In the genomic region with DNA sequence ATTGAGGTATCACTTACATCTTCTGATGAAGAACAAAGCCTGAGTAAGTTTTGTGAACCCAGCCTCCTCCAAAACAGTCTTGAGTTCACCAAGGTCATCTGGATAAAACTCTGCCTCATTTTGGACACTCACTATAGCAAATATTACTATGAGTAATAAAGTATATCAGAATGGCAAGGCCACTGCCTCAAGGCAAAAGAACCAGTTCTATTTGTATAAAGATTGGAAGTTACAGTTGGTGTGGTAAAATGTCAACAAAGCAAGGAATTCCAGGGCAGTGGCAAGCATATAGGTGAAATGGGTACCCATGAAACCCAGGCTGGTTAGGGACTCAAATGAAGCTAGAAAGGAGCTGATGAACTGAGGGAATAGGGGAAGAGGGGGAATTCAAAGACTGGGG, we compare ENCODE assay signal across 20 cellular contexts. TPM values are rescaled to one million over a fixed set of nuclear protein-coding genes. Genes with fewer than 3 reads are reported as not detected.
A peak's percentile ranks its signal among the peaks of the same experiment; 100 is the strongest.
DNase-seq lines count a peak whose midpoint lies in the region; ATAC-seq and TF ChIP-seq lines count a peak whose summit lies in the region.
"Had no signal": no experiment of that assay in that cellular context is flagged by ENCODE, and none has a peak within 500 bp of the region (broad histone marks: within the 10 kb centered on the region; RNA-seq: fewer than 3 reads in every experiment).

No MANE protein-coding gene starts in this region.

- H3K4me1 Mint-ChIP-seq in activated CD8-positive, alpha-beta memory T cell treated with anti-CD3 and anti-CD28 coated beads, Interleukin-2, amount 10 ng/mL, durations not matched to agents 7 days and 5 days = peaks cover 33% of the 10 kb centered on the region
- peaks cover 55% of the 10 kb centered on the region for H3K4me1 Mint-ChIP-seq in CD4-positive, alpha-beta T cell (ENCODE audit: low read depth)

- no peak for TF ChIP-seq CTCF in CD4-positive, alpha-beta T cell (IDR thresholded peaks at IDR 0.05)
- TF ChIP-seq CTCF in PC-9 (conservative IDR thresholded peaks at IDR 0.05) (no peak), epithelial cell of esophagus (IDR thresholded peaks at IDR 0.05; ENCODE audit: insufficient read depth, low read depth, low read length, missing control alignments) (no peak), prostate gland (IDR thresholded peaks at IDR 0.05) (no peak), lower leg skin (IDR thresholded peaks at IDR 0.05) (no peak)

- intact Hi-C loops in CD4-positive, alpha-beta T cell (cut with DNase I, micrococcal nuclease) = loop anchor here in 1 of 2 experiments (5.0 kb wide), 1 partner anchor 36 kb away; no protein-coding TSS in a partner anchor
- intact Hi-C loops in PC-9 (cut with micrococcal nuclease; ENCODE audit: unreplicated experiment) = no loop called here
- intact Hi-C loops in prostate gland (cut with DNase I) = no loop called here
- intact Hi-C loops in lower leg skin (cut with DNase I; ENCODE audit: low total_unique reads) = no loop called here

- no peaks in the 10 kb centered on the region for H4K20me1 ChIP-seq in PC-9 (ENCODE audit: insufficient read depth)

- POLR2A ChIA-PET in CD4-positive, alpha-beta T cell (lab: Charles Lee) = no interaction called here
- POLR2A ChIA-PET in PC-9 (lab: Charles Lee; ENCODE audit: unreplicated experiment) = no interaction called here

- peaks cover 12% of the 10 kb centered on the region for H3K36me3 Mint-ChIP-seq in activated CD8-positive, alpha-beta memory T cell treated with anti-CD3 and anti-CD28 coated beads, Interleukin-2, amount 10 ng/mL, durations not matched to agents 7 days and 5 days
- peaks cover 24% of the 10 kb centered on the region for H3K36me3 Mint-ChIP-seq in CD4-positive, alpha-beta T cell (ENCODE audit: low read depth)

- no peaks in the 10 kb centered on the region for H3K9me2 ChIP-seq in PC-9 (ENCODE audit: insufficient read depth)

- peak overlapping the region; percentile 9 for H3K27ac Mint-ChIP-seq in activated CD8-positive, alpha-beta memory T cell treated with anti-CD3 and anti-CD28 coated beads, Interleukin-2, amount 10 ng/mL, durations not matched to agents 7 days and 5 days
- peak overlapping the region; percentile 95 for H3K27ac Mint-ChIP-seq in CD4-positive, alpha-beta T cell
- H3K27ac Mint-ChIP-seq: GM23338 had no signal

- TF ChIP-seq POLR2A in prostate gland (IDR thresholded peaks at IDR 0.05) = no peak
- no peak for TF ChIP-seq POLR2A in lower leg skin (IDR thresholded peaks at IDR 0.05)

- ATAC-seq in activated CD8-positive, alpha-beta memory T cell treated with anti-CD3 and anti-CD28 coated beads, Interleukin-2, amount 10 ng/mL, durations not matched to agents 7 days and 5 days = no peak
- ATAC-seq in CD4-positive, alpha-beta T cell (ENCODE audit: poor library complexity) = no peak
- ATAC-seq: GM23338, HCT116, K562 had no signal

- H2AFZ ChIP-seq in PC-9 = no peak overlapping the region
- H2AFZ ChIP-seq: GM23338 had no signal

- CTCF ChIA-PET in activated CD8-positive, alpha-beta memory T cell treated with anti-CD3 and anti-CD28 coated beads, Interleukin-2, amount 10 ng/mL, durations not matched to agents 7 days and 5 days (lab: Charles Lee) = interaction anchor here (1.0 kb wide), 1 partner anchor 28 kb away, joined by 3 read pairs; no protein-coding TSS in a partner anchor
- CTCF ChIA-PET in CD4-positive, alpha-beta T cell (lab: Charles Lee) = no interaction called here
- CTCF ChIA-PET in PC-9 (lab: Charles Lee) = no interaction called here

- H3K4me3 ChIP-seq in PC-9 = no peak overlapping the region
- no peak overlapping the region for H3K4me3 ChIP-seq in epithelial cell of esophagus (ENCODE audit: low read length)
- H3K4me3 ChIP-seq in prostate gland = no peak overlapping the region
- H3K4me3 ChIP-seq in lower leg skin (ENCODE audit: low read depth, poor library complexity, severe bottlenecking) = no peak overlapping the region
- H3K4me3 ChIP-seq: GM23338, K562 had no signal

- no peaks in the 10 kb centered on the region for H3K27me3 ChIP-seq in CD4-positive, alpha-beta T cell (ENCODE audit: control insufficient read depth, insufficient read depth, low read length)
- H3K27me3 ChIP-seq in PC-9 (ENCODE audit: insufficient read depth, low read depth) (no peaks in the 10 kb centered on the region), prostate gland (replicated peaks; ENCODE audit: insufficient read depth) (no peaks in the 10 kb centered on the region)

- DNase-seq in activated CD8-positive, alpha-beta memory T cell treated with anti-CD3 and anti-CD28 coated beads, Interleukin-2, amount 10 ng/mL, durations not matched to agents 7 days and 5 days = no peak
- no peak for DNase-seq in activated CD8-positive, alpha-beta memory T cell treated with anti-CD3 and anti-CD28 coated beads, Interleukin-2, amount 50 U/mL, for 4 hours
- no peak for DNase-seq in CD4-positive, alpha-beta T cell
- DNase-seq in PC-9 (peak; percentile 11 to 95), epithelial cell of esophagus (ENCODE audit: low read depth) (peak; percentile 34), prostate gland (ENCODE audit: low spot score) (no peak), NCI-H2227 treated with DMSO at 0.1 percent for 48 hours (lab: John Stamatoyannopoulos, UW) (no peak), lower leg skin (ENCODE audit: low spot score in 2 of 2) (no peak)
- DNase-seq: C1 segment of cervical spinal cord, Caco-2, DMS153, EL, NCI-H1436 treated with DMSO at 0.1 percent for 48 hours, NCI-H2029 treated with DMSO at 0.1 percent for 48 hours, NCI-H2171 treated with DMSO at 0.1 percent for 48 hours, NCI-H510A, NCI-H774 had no signal

- no peak overlapping the region for H3K4me3 Mint-ChIP-seq in activated CD8-positive, alpha-beta memory T cell treated with anti-CD3 and anti-CD28 coated beads, Interleukin-2, amount 10 ng/mL, durations not matched to agents 7 days and 5 days
- H3K4me3 Mint-ChIP-seq in CD4-positive, alpha-beta T cell = peak overlapping the region; percentile 18
- H3K4me3 Mint-ChIP-seq: GM23338 had no signal

- H3K9me3 ChIP-seq in CD4-positive, alpha-beta T cell (ENCODE audit: control insufficient read depth, low read length) = no peaks in the 10 kb centered on the region
- H3K9me3 ChIP-seq in PC-9 (ENCODE audit: insufficient read depth, low read depth) (no peaks in the 10 kb centered on the region; the same call in 1 of the 2 replicates), prostate gland (no peaks in the 10 kb centered on the region)
- H3K9me3 ChIP-seq: Caco-2 had no signal

- no peaks in the 10 kb centered on the region for H3K79me2 ChIP-seq in PC-9 (ENCODE audit: low read depth)

- H3F3A ChIP-seq in PC-9 (ENCODE audit: insufficient read depth, low read depth) = peaks cover 13% of the 10 kb centered on the region; the same call in 1 of the 2 replicates

- peak overlapping the region; percentile 49; the same call in 1 of the 2 replicates for H3K4me2 ChIP-seq in PC-9
- H3K4me2 ChIP-seq: GM23338 had no signal

- H3K4me1 ChIP-seq in PC-9 (replicated peaks; ENCODE audit: insufficient read depth) = peaks cover 39% of the 10 kb centered on the region
- no peaks in the 10 kb centered on the region for H3K4me1 ChIP-seq in prostate gland (replicated peaks)
- H3K4me1 ChIP-seq: Caco-2 had no signal

- H3K9me3 Mint-ChIP-seq in activated CD8-positive, alpha-beta memory T cell treated with anti-CD3 and anti-CD28 coated beads, Interleukin-2, amount 10 ng/mL, durations not matched to agents 7 days and 5 days (ENCODE audit: low read depth) = peaks cover 1% of the 10 kb centered on the region
- H3K9me3 Mint-ChIP-seq in CD4-positive, alpha-beta T cell = no peaks in the 10 kb centered on the region
- H3K9me3 Mint-ChIP-seq: GM23338 had no signal

- H3K27ac ChIP-seq in CD4-positive, alpha-beta T cell (ENCODE audit: low read depth, low read length) = no peak overlapping the region
- H3K27ac ChIP-seq in PC-9 (no peak overlapping the region), prostate gland (no peak overlapping the region)

- no TSS peak for BruUV-seq in PC-9 (replicated peaks; lab: Mats Ljungman, UMichigan)

- H3K36me3 ChIP-seq in PC-9 (ENCODE audit: low read depth) (no peaks in the 10 kb centered on the region), prostate gland (no peaks in the 10 kb centered on the region)

- H3K27me3 Mint-ChIP-seq in activated CD8-positive, alpha-beta memory T cell treated with anti-CD3 and anti-CD28 coated beads, Interleukin-2, amount 10 ng/mL, durations not matched to agents 7 days and 5 days = no peaks in the 10 kb centered on the region
- no peaks in the 10 kb centered on the region for H3K27me3 Mint-ChIP-seq in CD4-positive, alpha-beta T cell

RNA-seq across cellular contexts. Expression of gene ARHGEF6, which starts 2.4 kb away (rescaled TPM):
- total RNA-seq in activated CD8-positive, alpha-beta memory T cell treated with anti-CD3 and anti-CD28 coated beads, Interleukin-2, amount 10 ng/mL, durations not matched to agents 7 days and 5 days = 100 to 1,000 TPM; 108 to 126 TPM
- total RNA-seq in CD4-positive, alpha-beta T cell = 10 to 100 TPM; 43.3 to 45.3 TPM
- total RNA-seq in PC-9 (2021) (0.08 and 0.09 TPM in 2 replicates), prostate gland (10 to 100 TPM in 1 of 2 donors, 1 to 10 TPM in 1; 4.1 to 12.7 TPM), lower leg skin (1 to 10 TPM; 5.8 to 9.6 (median 7.9) TPM)
- total RNA-seq: Caco-2 had no signal

Comparison
In these comparisons a context has a peak if more than half of its experiments do, and no peak if none do; other contexts are left out.
1. DNase-seq: peak in PC-9 (2 of 2) and epithelial cell of esophagus (single experiment); none in activated CD8-positive, alpha-beta memory T cell treated with anti-CD3 and anti-CD28 coated beads, Interleukin-2, amount 10 ng/mL, durations not matched to agents 7 days and 5 days (single experiment), activated CD8-positive, alpha-beta memory T cell treated with anti-CD3 and anti-CD28 coated beads, Interleukin-2, amount 50 U/mL, for 4 hours (single experiment), CD4-positive, alpha-beta T cell (0 of 10), prostate gland (single experiment), NCI-H2227 treated with DMSO at 0.1 percent for 48 hours (single experiment) and lower leg skin (0 of 2).